In the genomic region with DNA sequence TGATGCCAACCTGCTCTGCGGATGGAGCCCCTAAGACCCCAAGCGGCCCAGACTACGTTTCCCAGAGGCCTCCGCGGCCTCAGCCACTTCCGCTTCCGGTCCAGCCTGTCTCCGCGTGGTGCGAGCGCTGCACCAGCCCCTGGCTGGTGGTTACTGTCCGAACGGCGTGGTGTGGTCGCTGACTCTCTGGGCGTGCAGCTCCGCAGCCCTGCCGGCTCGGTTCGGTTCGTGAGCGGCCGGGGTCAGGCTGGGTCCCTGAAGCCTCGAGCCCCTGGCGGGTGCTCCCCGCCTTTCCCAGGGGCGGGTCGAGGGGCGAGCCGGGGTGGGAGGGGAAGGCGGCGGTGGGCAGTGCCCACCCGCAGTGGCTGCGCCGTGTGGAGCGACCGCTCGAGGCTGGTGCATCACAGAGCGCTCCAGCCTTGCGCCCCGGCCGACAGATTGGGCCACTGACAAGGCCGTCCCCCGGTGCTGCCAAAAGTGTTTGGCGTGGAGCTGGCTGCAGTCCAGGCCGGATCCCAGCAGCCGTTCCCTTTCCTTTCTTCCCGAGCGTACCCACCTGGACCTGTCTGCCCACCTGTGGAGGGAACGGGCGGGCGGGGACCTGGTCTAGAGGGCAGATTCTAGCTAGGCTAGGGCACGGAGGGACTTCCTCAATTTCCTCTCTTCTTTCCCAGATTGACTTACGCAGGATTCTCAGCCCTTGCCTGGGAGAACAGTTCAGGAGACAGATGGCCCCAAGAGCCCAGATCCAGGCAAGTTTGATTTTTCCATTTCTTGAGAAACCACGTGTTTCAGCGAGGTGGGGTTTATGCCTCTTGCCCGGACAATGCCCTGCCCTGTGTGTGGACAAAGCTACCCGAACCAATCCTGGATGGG, we compare ENCODE assay signal across 8 cellular contexts. TPM values are rescaled to one million over a fixed set of nuclear protein-coding genes. Genes with fewer than 3 reads are reported as not detected.
DNase-seq lines count a peak whose midpoint lies in the region; ATAC-seq and TF ChIP-seq lines count a peak whose summit lies in the region.

A gene (plus strand): TSS at position 116 of the 876 bp plus-strand sequence. CDS start 613 bp downstream, at position 729.

- H3K36me3 ChIP-seq in duodenal mucosa (ENCODE audit: control insufficient read depth in 1 of 2, insufficient read depth in 2 of 2, low read length in 2 of 2) (peaks cover 3 to 16% of the 10 kb centered on the region in 2 donors), right lobe of liver (no peaks in the 10 kb centered on the region)

- 8% methylated on average over 20 of the region's 58 CpGs for WGBS in right lobe of liver (ENCODE audit: insufficient coverage, low coverage, low lambda C conversion rate, missing lambda C conversion rate)

- peaks cover 12% of the 10 kb centered on the region for H3K27me3 ChIP-seq in AG04450 (ENCODE audit: control insufficient read depth, insufficient read depth, low read length)
- no peaks in the 10 kb centered on the region for H3K27me3 ChIP-seq in duodenal mucosa (ENCODE audit: control insufficient read depth in 1 of 2, insufficient read depth in 2 of 2, low read length in 2 of 2)
- no peaks in the 10 kb centered on the region for H3K27me3 ChIP-seq in right lobe of liver

- TF ChIP-seq POLR2A in right lobe of liver (IDR thresholded peaks at IDR 0.05) = peak; percentile 17

- peaks cover 3% of the 10 kb centered on the region; the same call in 1 of the 2 replicates for H3K9me3 ChIP-seq in AG04450 (ENCODE audit: control insufficient read depth, insufficient read depth, low read length)
- no peaks in the 10 kb centered on the region for H3K9me3 ChIP-seq in duodenal mucosa (ENCODE audit: control insufficient read depth in 1 of 2, low read length in 2 of 2)
- H3K9me3 ChIP-seq in right lobe of liver = no peaks in the 10 kb centered on the region

- intact Hi-C loops in right lobe of liver (cut with DNase I) = no loop called here

- H3K9ac ChIP-seq in duodenal mucosa (ENCODE audit: low read depth in 1 of 2, low read length in 2 of 2) = peak within 1 kb of the TSS; percentile 48 to 57

- CTCF ChIA-PET in AG04450 (lab: Charles Lee) = interaction anchor here (0.7 kb wide), 1 partner anchor 199 kb away, joined by 4 read pairs; no protein-coding TSS in a partner anchor

- H3K4me3 ChIP-seq in AG04450 (ENCODE audit: low read depth, low read length) (peak within 1 kb of the TSS; percentile 79), duodenal mucosa (ENCODE audit: low read depth in 1 of 2, low read length in 2 of 2) (peak within 1 kb of the TSS; percentile 72 to 84), right lobe of liver (peak within 1 kb of the TSS; percentile 71 to 99 (median 77))

- no peak within 1 kb of the TSS for H3K27ac ChIP-seq in AG04450 (ENCODE audit: low read depth, low read length)
- no peak within 1 kb of the TSS for H3K27ac ChIP-seq in duodenal mucosa (ENCODE audit: low read depth, low read length)
- peak within 1 kb of the TSS in 1 of 3 donors; percentile 50 for H3K27ac ChIP-seq in right lobe of liver

- TF ChIP-seq CTCF in AG04450 (IDR thresholded peaks at IDR 0.05; ENCODE audit: low read depth, low read length) (no peak), right lobe of liver (IDR thresholded peaks at IDR 0.05) (no peak)

- DNase-seq in AG04450 (ENCODE audit: low read depth, low spot score) (no peak), NCI-H526 (lab: John Stamatoyannopoulos, UW) (peak; percentile 12 to 64), right lobe of liver (peak; percentile 75 to 84 (median 75))
- DNase-seq in activated CD4-positive, alpha-beta T cell treated with anti-CD3 and anti-CD28 coated beads, Interleukin-2, amount 50 U/mL, for 48 hours = peak; percentile 73 to 78
- DNase-seq in stimulated activated CD4-positive, alpha-beta T cell treated with anti-CD3 and anti-CD28 coated beads, Interleukin-4, amount 100 ng/mL, for 24 hours = peak; percentile 73

- H3K4me1 ChIP-seq in duodenal mucosa (ENCODE audit: control insufficient read depth in 1 of 2, insufficient read depth in 2 of 2, low read length in 2 of 2) = peaks cover 0 to 8% of the 10 kb centered on the region in 2 donors
- H3K4me1 ChIP-seq in right lobe of liver = peaks cover 0 to 6% (median 0%) of the 10 kb centered on the region in 4 donors

- POLR2A ChIA-PET in AG04450 (lab: Yijun Ruan, JAX) = interaction anchor here (0.5 to 1.0 kb wide), 2 partner anchors 11 to 41 kb away, joined by 4 to 7 read pairs; no protein-coding TSS in a partner anchor

- ATAC-seq in GM18867 (IDR thresholded peaks at IDR 0.05; ENCODE audit: unreplicated experiment) (peak; percentile 99), HG03095 (IDR thresholded peaks at IDR 0.05; ENCODE audit: unreplicated experiment) (peak; percentile 98), right lobe of liver (peak; percentile 96 to 98 (median 98))

RNA-seq across cellular contexts. Expression of the gene that starts here (rescaled TPM):
- 0.76 and 1.2 TPM in 2 replicates for polyA plus RNA-seq in AG04450 (2011; rRNA removed)
- polyA minus RNA-seq in AG04450 (2011; rRNA and poly(A)+ RNA removed) = 1.2 and 1.8 TPM in 2 replicates
- total RNA-seq in right lobe of liver = 1 to 10 TPM; 1.1 to 3.8 (median 2.1) TPM
